In genomic region chr3:149519912-149520311, GRCh38 we compare ENCODE assay signal across 16 cellular contexts. TPM values are rescaled to one million over a fixed set of nuclear protein-coding genes. Genes with fewer than 3 reads are reported as not detected.
DNase-seq lines count a peak whose midpoint lies in the region; ATAC-seq and TF ChIP-seq lines count a peak whose summit lies in the region.
"Had no signal": no experiment of that assay in that cellular context is flagged by ENCODE, and none has a peak within 500 bp of the region (broad histone marks: within the 10 kb centered on the region; RNA-seq: fewer than 3 reads in every experiment).

No MANE protein-coding gene starts in this region.

- no peak overlapping the region for H2AFZ ChIP-seq in IMR-90 (replicated peaks; ENCODE audit: low read length, poor library complexity)
- H2AFZ ChIP-seq: GM23338 had no signal

- no peak overlapping the region for H3K14ac ChIP-seq in IMR-90 (replicated peaks; ENCODE audit: low read depth, low read length)

- H3K56ac ChIP-seq in IMR-90 (ENCODE audit: extremely low read depth, insufficient read depth, low read length) = no peak overlapping the region

- H3K9me3 ChIP-seq in IMR-90 (ENCODE audit: control insufficient read depth, insufficient read depth, low read length) (no peaks in the 10 kb centered on the region), adipocyte (ENCODE audit: control insufficient read depth, low read length) (no peaks in the 10 kb centered on the region)
- H3K9me3 ChIP-seq: A549, Caco-2 had no signal

- peaks cover 33% of the 10 kb centered on the region for H3K36me3 ChIP-seq in IMR-90 (ENCODE audit: control insufficient read depth, insufficient read depth, low read length)
- H3K36me3 ChIP-seq in adipocyte (ENCODE audit: control insufficient read depth, insufficient read depth, low read length, severe bottlenecking) = peaks cover 54% of the 10 kb centered on the region

- dilution Hi-C loops in IMR-90 (cut with HindIII; ENCODE audit: low sequenced_read_pairs, unreplicated experiment) = loop anchor here (25.0 kb wide), 1 partner anchor 217 kb away; no protein-coding TSS in a partner anchor

- no peak overlapping the region for H2BK15ac ChIP-seq in IMR-90 (ENCODE audit: low read depth, low read length)

- no CpG with 5 or more reads among the region's 3 CpGs for WGBS in IMR-90 (ENCODE audit: extremely low coverage in 2 of 2, insufficient read length in 1 of 2), 2 experiments

- H3K27me3 ChIP-seq in IMR-90 (ENCODE audit: control insufficient read depth, insufficient read depth, low read length) (no peaks in the 10 kb centered on the region), adipocyte (replicated peaks; ENCODE audit: control insufficient read depth, insufficient read depth, low read length) (no peaks in the 10 kb centered on the region)

- ATAC-seq in IMR-90 (ENCODE audit: low read depth) (0 out of 2 replicates have a peak, but pooled peaks have one; percentile 35), GM21576 (IDR thresholded peaks at IDR 0.05; ENCODE audit: unreplicated experiment) (no peak)
- ATAC-seq: A549, GM23338, K562 had no signal

- H2BK5ac ChIP-seq in IMR-90 (ENCODE audit: low read depth, low read length, poor library complexity, severe bottlenecking) = no peak overlapping the region

- peaks cover 11 to 30% of the 10 kb centered on the region in 2 experiments; a peak in 3 of 4 replicates for H3K79me1 ChIP-seq in IMR-90 (ENCODE audit: low read depth in 1 of 2, low read length in 2 of 2)

- DNase-seq in AG08395 (ENCODE audit: low spot score) (peak; percentile 35), IMR-90 (no peak), adipocyte (ENCODE audit: low read depth) (peak; percentile 55), fibroblast of peridontal ligament (ENCODE audit: extremely low read depth) (peak; percentile 53), mesenteric fat pad (ENCODE audit: low spot score) (no peak), NCI-H1436 (lab: John Stamatoyannopoulos, UW) (no peak)
- DNase-seq: AML-193; Caco-2; CD4-positive, alpha-beta T cell; HCEC 1CT had no signal

- no peak for TF ChIP-seq CTCF in IMR-90 (conservative IDR thresholded peaks at IDR 0.05; ENCODE audit: low read depth, low read length)

- no peak overlapping the region for H2BK20ac ChIP-seq in IMR-90 (ENCODE audit: low read depth, low read length)

- no peak overlapping the region for H4K91ac ChIP-seq in IMR-90 (ENCODE audit: insufficient read depth, low read depth, low read length)

- intact Hi-C loops in IMR-90 (cut with micrococcal nuclease) = no loop called here

- POLR2A ChIA-PET in IMR-90 (lab: Charles Lee; ENCODE audit: unreplicated experiment) = no interaction called here

- H3K4me1 ChIP-seq in IMR-90 (ENCODE audit: control insufficient read depth, insufficient read depth, low read length) (no peaks in the 10 kb centered on the region), adipocyte (ENCODE audit: control insufficient read depth, insufficient read depth, low read length) (no peaks in the 10 kb centered on the region)
- H3K4me1 ChIP-seq: Caco-2 had no signal

- no peak overlapping the region for H4K5ac ChIP-seq in IMR-90 (ENCODE audit: low read depth, low read length)

- CTCF ChIA-PET in IMR-90 (lab: Yijun Ruan, JAX) = interaction anchor here (0.6 to 0.7 kb wide), 2 partner anchors 173 to 251 kb away, joined by 3 read pairs; no protein-coding TSS in a partner anchor

- TF ChIP-seq RAD21 in IMR-90 (IDR thresholded peaks at IDR 0.05; ENCODE audit: low read length) = no peak

- TF ChIP-seq POLR2A in IMR-90 (IDR thresholded peaks at IDR 0.05; ENCODE audit: low read depth, low read length) = no peak

- H3K18ac ChIP-seq in IMR-90 (ENCODE audit: low read depth, low read length) = no peak overlapping the region

- H2AK9ac ChIP-seq in IMR-90 (replicated peaks; ENCODE audit: low read depth, low read length, poor library complexity) = no peak overlapping the region

- H2AK5ac ChIP-seq in IMR-90 (ENCODE audit: low read depth, low read length) = no peak overlapping the region

- H4K20me1 ChIP-seq in IMR-90 (ENCODE audit: insufficient read depth, low read length) = no peaks in the 10 kb centered on the region

- no TSS peak for BruUV-seq in IMR-90 (replicated peaks; lab: Mats Ljungman, UMichigan)

- in situ Hi-C loops in IMR-90 (cut with MboI; ENCODE audit: low sequenced_read_pairs) = no loop called here

- H3K4me2 ChIP-seq in IMR-90 (ENCODE audit: low read depth, low read length) = no peak overlapping the region
- H3K4me2 ChIP-seq: A549, GM23338 had no signal

- no peak overlapping the region for H2BK120ac ChIP-seq in IMR-90 (ENCODE audit: low read depth, low read length)

- H3K9ac ChIP-seq in IMR-90 (ENCODE audit: low read depth, low read length) (no peak overlapping the region), adipocyte (ENCODE audit: low read length) (no peak overlapping the region)

- H3K4me3 ChIP-seq in IMR-90 (ENCODE audit: insufficient read depth, low read depth, low read length) (no peak overlapping the region), adipocyte (ENCODE audit: low read length) (no peak overlapping the region)
- H3K4me3 ChIP-seq: A549, GM23338, K562 had no signal

- peaks cover 8% of the 10 kb centered on the region; the same call in 1 of the 2 replicates for H3K9me1 ChIP-seq in IMR-90 (ENCODE audit: insufficient read depth, low read length)

- no peak overlapping the region for H3K27ac ChIP-seq in IMR-90 (ENCODE audit: insufficient read depth, low read length)
- H3K27ac ChIP-seq: 22Rv1, A549, C4-2B had no signal

- H4K8ac ChIP-seq in IMR-90 (ENCODE audit: low read depth in 2 of 2, low read length in 2 of 2) = no peak overlapping the region

- no peak overlapping the region for H3K4ac ChIP-seq in IMR-90 (ENCODE audit: low read depth, low read length)

- no peak overlapping the region for H3K23ac ChIP-seq in IMR-90 (ENCODE audit: low read depth, low read length)

TF ChIP-seq in IMR-90, 13 proteins besides CTCF, POLR2A, EP300 and RAD21:
- TF ChIP-seq NFE2L2 (IDR thresholded peaks at IDR 0.05; ENCODE audit: low read depth, low read length) (no peak), MXI1 (IDR thresholded peaks at IDR 0.05; ENCODE audit: borderline replicate concordance, low read depth, low read length) (no peak), FOS (IDR thresholded peaks at IDR 0.05; ENCODE audit: low read depth, low read length) (no peak), USF2 (IDR thresholded peaks at IDR 0.05; ENCODE audit: low read depth, low read length) (no peak), SMC3 (IDR thresholded peaks at IDR 0.05; ENCODE audit: low read depth, low read length) (no peak), MAZ (IDR thresholded peaks at IDR 0.05; ENCODE audit: borderline replicate concordance, low read depth, low read length) (no peak), RFX5 (IDR thresholded peaks at IDR 0.05; ENCODE audit: low read depth, low read length) (no peak), RCOR1 (IDR thresholded peaks at IDR 0.05; ENCODE audit: insufficient replicate concordance, low read length) (no peak), ELK1 (IDR thresholded peaks at IDR 0.05; ENCODE audit: borderline replicate concordance, low read depth, low read length) (no peak), BHLHE40 (IDR thresholded peaks at IDR 0.05; ENCODE audit: low read depth, low read length) (no peak), CHD1 (IDR thresholded peaks at IDR 0.05; ENCODE audit: low read depth, low read length) (no peak), CEBPB (IDR thresholded peaks at IDR 0.05; ENCODE audit: low read depth, low read length) (no peak), MAFK (IDR thresholded peaks at IDR 0.05; ENCODE audit: low read depth, low read length) (no peak)
TF ChIP-seq in IMR-90: peak in this region for 0.

RNA-seq across cellular contexts. Expression of gene TM4SF4, which starts 45.4 kb away (rescaled TPM):
- total RNA-seq in IMR-90 (2012; rRNA removed) = 1.1 and 1.6 TPM in 2 replicates
- polyA plus RNA-seq in IMR-90 (2012; rRNA removed) = 0.60 and 0.67 TPM in 2 replicates
- 0.08 and 0.75 TPM in 2 replicates for polyA plus RNA-seq in IMR-90 (2012; cell fraction: cytosol; rRNA removed)
- 0.08 TPM in 1 of 2 replicates, not detected in the other for polyA plus RNA-seq in IMR-90 (2012; cell fraction: nucleus; rRNA removed; ENCODE audit: low replicate concordance)
- 1.7 TPM for total RNA-seq in mesenteric fat pad
- total RNA-seq: CD4-positive, alpha-beta T cell; GM23338 had no signal
- polyA plus RNA-seq: GM23338, K562 had no signal

Comparison
In these comparisons a context has a peak if more than half of its experiments do, and no peak if none do; other contexts are left out.
1. DNase-seq: peak in AG08395 (single experiment), adipocyte (single experiment) and fibroblast of peridontal ligament (single experiment); none in IMR-90 (single experiment), mesenteric fat pad (single experiment) and NCI-H1436 (single experiment).